11 cellular contexts compared by ENCODE assay signal in the genomic region with DNA sequence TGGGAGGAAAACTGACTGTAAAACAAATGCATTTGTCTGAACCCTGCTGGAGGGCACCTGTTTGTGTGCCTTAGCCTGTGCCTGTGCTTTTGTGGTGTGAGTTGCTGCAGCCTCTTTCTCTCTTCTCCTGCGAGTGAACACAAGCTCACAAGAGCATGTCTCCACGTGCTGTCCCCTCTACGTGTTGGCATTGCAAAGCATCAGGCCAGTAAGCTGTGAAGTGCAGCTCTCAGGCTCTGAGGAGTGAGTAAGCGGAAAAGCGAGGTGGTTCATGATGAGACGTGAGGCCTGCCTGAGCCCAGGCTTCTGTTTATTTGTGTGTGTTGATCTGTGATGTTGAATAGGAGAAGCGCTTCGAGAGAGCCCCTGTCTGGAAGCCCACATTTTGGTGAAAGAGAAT.
DNase-seq lines count a peak whose midpoint lies in the region; ATAC-seq and TF ChIP-seq lines count a peak whose summit lies in the region.
"Had no signal": no experiment of that assay in that cellular context is flagged by ENCODE, and none has a peak within 500 bp of the region (broad histone marks: within the 10 kb centered on the region; RNA-seq: fewer than 3 reads in every experiment).

No MANE protein-coding gene starts in this region.

- peak overlapping the region; percentile 70 for H3K27ac ChIP-seq in OCI-LY1 (ENCODE audit: low read depth, low read length, poor library complexity, severe bottlenecking)
- peak overlapping the region; percentile 2 to 60 for H3K27ac ChIP-seq in esophagus (ENCODE audit: low read depth in 2 of 2, low read length in 1 of 2)
- H3K27ac ChIP-seq in neuronal stem cell (replicated peaks; ENCODE audit: low read length), result no peak overlapping the region
- H3K27ac ChIP-seq in spleen, result no peak overlapping the region

- H2BK120ac ChIP-seq in neuronal stem cell (ENCODE audit: low read depth, low read length), result no peak overlapping the region

- ATAC-seq in HG02870 (IDR thresholded peaks at IDR 0.05; ENCODE audit: unreplicated experiment), result no peak
- ATAC-seq: left colon had no signal

- H3K4me2 ChIP-seq in OCI-LY1 (ENCODE audit: low read length) (peak overlapping the region; percentile 20; the same call in 1 of the 2 replicates), neuronal stem cell (ENCODE audit: insufficient read depth, low read length, poor library complexity, severe bottlenecking) (no peak overlapping the region)

- intact Hi-C loops in spleen (cut with DNase I; ENCODE audit: low total_unique reads), result no loop called here

- no peak overlapping the region for H2BK5ac ChIP-seq in neuronal stem cell (ENCODE audit: low read length)

- H2BK15ac ChIP-seq in neuronal stem cell (ENCODE audit: low read length), result no peak overlapping the region

- no peak overlapping the region for H3K23ac ChIP-seq in neuronal stem cell (ENCODE audit: low read depth, low read length, poor library complexity)

- H3K9me3 ChIP-seq in OCI-LY1 (ENCODE audit: low read length) (no peaks in the 10 kb centered on the region), esophagus (ENCODE audit: control insufficient read depth in 2 of 2, insufficient read depth in 1 of 2, low read depth in 1 of 2, low read length in 1 of 2) (no peaks in the 10 kb centered on the region), neuronal stem cell (replicated peaks in 1 of 2; ENCODE audit: control insufficient read depth in 2 of 2, insufficient read depth in 1 of 2, low read depth in 1 of 2, low read length in 2 of 2) (no peaks in the 10 kb centered on the region), spleen (no peaks in the 10 kb centered on the region)

- H3K9me2 ChIP-seq in OCI-LY1 (ENCODE audit: low read depth, low read length), result no peaks in the 10 kb centered on the region

- H3K9ac ChIP-seq in OCI-LY1 (ENCODE audit: low read length) (peak overlapping the region; percentile 41; the same call in 1 of the 2 replicates), neuronal stem cell (ENCODE audit: low read depth, low read length, poor library complexity) (no peak overlapping the region)

- H3K27me3 ChIP-seq in OCI-LY1 (ENCODE audit: insufficient read depth, low read length), result no peaks in the 10 kb centered on the region
- no peaks in the 10 kb centered on the region for H3K27me3 ChIP-seq in esophagus (ENCODE audit: control insufficient read depth in 1 of 2, insufficient read depth in 2 of 2, low read length in 2 of 2)
- H3K27me3 ChIP-seq in neuronal stem cell (ENCODE audit: control insufficient read depth in 3 of 3, insufficient read depth in 3 of 3, low read depth in 1 of 3, low read length in 3 of 3), result no peaks in the 10 kb centered on the region
- H3K27me3 ChIP-seq in spleen (replicated peaks in 1 of 7), result peaks cover 0 to 7% (median 0%) of the 10 kb centered on the region in 7 donors

- H3K4me3 ChIP-seq in OCI-LY1 (ENCODE audit: low read depth, low read length, poor library complexity, severe bottlenecking) (no peak overlapping the region), esophagus (ENCODE audit: low read depth in 1 of 2, low read length in 2 of 2) (no peak overlapping the region), neuronal stem cell (ENCODE audit: low read length in 2 of 2) (no peak overlapping the region), spleen (no peak overlapping the region)

- H3K18ac ChIP-seq in neuronal stem cell (ENCODE audit: low read length), result no peak overlapping the region

- no peak for TF ChIP-seq POLR2A in spleen (IDR thresholded peaks at IDR 0.05)

- no peaks in the 10 kb centered on the region for H4K20me1 ChIP-seq in OCI-LY1 (ENCODE audit: insufficient read depth, low read length)

- H3K14ac ChIP-seq in neuronal stem cell (ENCODE audit: low read length), result no peak overlapping the region

- H3F3A ChIP-seq in OCI-LY1 (ENCODE audit: insufficient read depth, low read length), result no peaks in the 10 kb centered on the region

- H2AK5ac ChIP-seq in neuronal stem cell (ENCODE audit: low read depth, low read length), result no peak overlapping the region

- no peak overlapping the region for H3K4ac ChIP-seq in neuronal stem cell (ENCODE audit: low read length)

- H3K79me1 ChIP-seq in neuronal stem cell (ENCODE audit: low read depth, low read length), result no peaks in the 10 kb centered on the region

- H3K36me3 ChIP-seq in OCI-LY1 (ENCODE audit: insufficient read depth, low read length) (no peaks in the 10 kb centered on the region), esophagus (ENCODE audit: control insufficient read depth in 2 of 2, insufficient read depth in 2 of 2, low read length in 1 of 2) (no peaks in the 10 kb centered on the region), neuronal stem cell (replicated peaks in 1 of 2; ENCODE audit: control insufficient read depth in 2 of 2, insufficient read depth in 2 of 2, low read length in 2 of 2) (no peaks in the 10 kb centered on the region), spleen (no peaks in the 10 kb centered on the region)

- H3K79me2 ChIP-seq in OCI-LY1 (ENCODE audit: insufficient read depth, low read length), result no peaks in the 10 kb centered on the region

- DNase-seq in DMS53 treated with DMSO at 0.1 percent for 48 hours (lab: John Stamatoyannopoulos, UW; ENCODE audit: unreplicated experiment) (peak; percentile 3), neuronal stem cell (ENCODE audit: low spot score) (no peak), germinal center (ENCODE audit: low spot score) (no peak), spleen (no peak)
- DNase-seq: activated CD8-positive, alpha-beta memory T cell treated with anti-CD3 and anti-CD28 coated beads, Interleukin-2, amount 50 U/mL, for 4 hours; caudate nucleus; left colon; NCI-H1105 had no signal

- no peak overlapping the region for H4K8ac ChIP-seq in neuronal stem cell (ENCODE audit: low read depth, low read length)

- WGBS in esophagus, 2 donors, result 48 to 60% methylated on average over 8 of the region's 8 CpGs
- WGBS in neuronal stem cell (ENCODE audit: extremely low coverage in 2 of 2, insufficient read length in 2 of 2, insufficient replicate concordance in 1 of 2), 2 donors, result no CpG with 5 or more reads among the region's 8 CpGs
- 70 to 83% (median 77%) methylated on average over 8 of the region's 8 CpGs for WGBS in spleen, 5 donors

- H2BK12ac ChIP-seq in neuronal stem cell (ENCODE audit: low read length), result no peak overlapping the region

- TF ChIP-seq CTCF in OCI-LY1 (IDR thresholded peaks at IDR 0.05; ENCODE audit: low read length), result no peak
- TF ChIP-seq CTCF in spleen (IDR thresholded peaks at IDR 0.05 in 8 of 11, conservative IDR thresholded peaks at IDR 0.05 in 3 of 11), result no peak

- peaks cover 41% of the 10 kb centered on the region for H3K4me1 ChIP-seq in OCI-LY1 (ENCODE audit: insufficient read depth, low read length, severe bottlenecking)
- peaks cover 4 to 5% of the 10 kb centered on the region in 2 donors for H3K4me1 ChIP-seq in esophagus (ENCODE audit: control insufficient read depth in 2 of 2, insufficient read depth in 2 of 2, low read length in 1 of 2)
- H3K4me1 ChIP-seq in neuronal stem cell (ENCODE audit: control insufficient read depth in 2 of 2, insufficient read depth in 1 of 2, low read depth in 1 of 2, low read length in 2 of 2), result peaks cover 12 to 21% of the 10 kb centered on the region in 2 donors
- peaks cover 0 to 6% (median 0%) of the 10 kb centered on the region in 6 donors for H3K4me1 ChIP-seq in spleen

- H2AFZ ChIP-seq in OCI-LY1 (ENCODE audit: low read length) (0 out of 2 replicates have a peak overlapping the region, but pooled peaks have one; percentile 17), neuronal stem cell (ENCODE audit: low read length) (peak overlapping the region; percentile 50)

- no peak overlapping the region for H4K91ac ChIP-seq in neuronal stem cell (ENCODE audit: low read depth, low read length, poor library complexity)

Comparison
In these comparisons a context has a peak if more than half of its experiments do, and no peak if none do; other contexts are left out.
1. H3K27ac ChIP-seq: peak in OCI-LY1 (single experiment) and esophagus (2 of 2); none in neuronal stem cell (single experiment) and spleen (0 of 8).